ENCODE assay signal across 29 cellular contexts in genomic region chr13:81021284-81021683, GRCh38.
"Had no signal": no experiment of that assay in that cellular context is flagged by ENCODE, and none has a peak within 500 bp of the region (broad histone marks: within the 10 kb centered on the region; RNA-seq: fewer than 3 reads in every experiment).

No MANE protein-coding gene starts in this region.

- H3K27me3 ChIP-seq: heart right ventricle, left lung, neural progenitor cell, neutrophil, right atrium auricular region, spleen, suprapubic skin, tibial artery, upper lobe of right lung had no signal

- H3K36me3 ChIP-seq: left lung, neural progenitor cell, neutrophil, right atrium auricular region, spleen, suprapubic skin, thoracic aorta, tibial artery, upper lobe of right lung had no signal

- H3K9me3 ChIP-seq: neutrophil, suprapubic skin, thoracic aorta had no signal

- DNase-seq: heart right ventricle; hippocampal formation; kidney glomerular epithelial cell; left cardiac atrium; left lung; mesendoderm; naive B cell; natural killer cell; nephron progenitor cell; occipital lobe; psoas muscle; spleen; stimulated activated CD4-positive, alpha-beta T cell treated with anti-CD3 and anti-CD28 coated beads, Interleukin-4, amount 100 ng/mL, for 24 hours; stimulated activated naive CD4-positive, alpha-beta T cell; tibial artery; trophoblast cell; upper lobe of right lung had no signal

- H3K4me2 ChIP-seq: neural progenitor cell had no signal

- FAIRE-seq: keratinocyte, urothelium cell line had no signal

- H3K27ac ChIP-seq: heart right ventricle, left lung, neural progenitor cell, neutrophil, parathyroid adenoma, psoas muscle, right atrium auricular region, skin epidermis, spleen, suprapubic skin, thoracic aorta, tibial artery, upper lobe of right lung had no signal

- H3K9ac ChIP-seq: neural progenitor cell, parathyroid adenoma had no signal

- H3K4me3 ChIP-seq: heart right ventricle, left lung, lung, neural progenitor cell, psoas muscle, right atrium auricular region, skin epidermis, spleen, suprapubic skin, thoracic aorta, tibial artery, upper lobe of right lung had no signal

- H3K4me1 ChIP-seq: left lung, neural progenitor cell, parathyroid adenoma, psoas muscle, right atrium auricular region, spleen, tibial artery, upper lobe of right lung had no signal

- H3K79me2 ChIP-seq: parathyroid adenoma had no signal

- ATAC-seq: heart right ventricle; left cardiac atrium; left lung; natural killer cell; psoas muscle; sciatic nerve; stimulated activated effector memory CD8-positive, alpha-beta T cell treated with anti-CD3 and anti-CD28 coated beads, Interleukin-12 subunit alpha, Interleukin-12 subunit beta, amount 100 ng/mL, for 72 hours; upper lobe of right lung had no signal

- H2AFZ ChIP-seq: neural progenitor cell, parathyroid adenoma had no signal
